In the genomic region with DNA sequence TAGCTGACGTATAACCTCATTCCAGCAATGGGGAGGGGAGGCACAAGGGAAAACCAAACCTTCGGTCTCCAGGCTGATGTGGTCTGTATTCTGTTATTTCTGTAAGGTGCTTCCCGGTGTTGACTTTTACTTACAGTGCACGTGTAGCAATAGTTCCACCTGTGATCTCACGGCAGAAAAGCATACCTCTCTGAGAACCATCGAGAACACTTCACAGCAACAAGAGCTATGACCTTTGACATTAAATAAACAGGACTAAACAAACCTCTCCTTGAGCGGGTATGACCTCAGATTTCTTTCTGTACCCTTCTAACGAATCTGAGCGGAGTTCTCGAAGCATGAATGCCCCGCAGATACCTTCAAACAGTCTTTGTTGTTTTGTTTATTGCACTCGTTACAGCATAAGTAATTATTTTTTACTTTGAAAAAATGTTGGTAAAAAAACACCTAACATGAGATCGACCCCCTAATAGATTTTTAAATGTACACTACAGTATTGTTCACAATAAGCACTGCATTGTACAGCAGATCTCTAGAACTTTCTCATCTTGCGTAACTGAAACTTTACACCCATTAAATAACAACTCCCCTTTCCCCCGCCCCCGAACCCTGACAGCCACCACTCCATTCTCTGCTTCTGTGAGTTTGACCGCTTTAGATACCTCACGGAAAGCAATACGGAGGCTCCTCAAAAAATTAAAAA, we compare ENCODE assay signal across 13 cellular contexts.
"Had no signal": no experiment of that assay in that cellular context is flagged by ENCODE, and none has a peak within 500 bp of the region (broad histone marks: within the 10 kb centered on the region; RNA-seq: fewer than 3 reads in every experiment).

No MANE protein-coding gene starts in this region.

- ATAC-seq: activated CD4-positive, CD25-positive, alpha-beta regulatory T cell treated with anti-CD3 and anti-CD28 coated beads, Interleukin-2, amount 50 U/mL, for 24 hours; activated CD8-positive, alpha-beta T cell treated with anti-CD3 and anti-CD28 coated beads, Interleukin-2, amount 10 ng/mL, durations not matched to agents 7 days and 5 days; heart left ventricle; pancreas had no signal

- H3K9me3 ChIP-seq: heart left ventricle, pancreas had no signal

- H3K27ac ChIP-seq: heart left ventricle, pancreas had no signal

- H3K27ac Mint-ChIP-seq: activated CD8-positive, alpha-beta T cell treated with anti-CD3 and anti-CD28 coated beads, Interleukin-2, amount 10 ng/mL, durations not matched to agents 7 days and 5 days; activated naive CD8-positive, alpha-beta T cell; brain had no signal

- DNase-seq: activated CD8-positive, alpha-beta memory T cell treated with anti-CD3 and anti-CD28 coated beads, Interleukin-2, amount 50 U/mL, for 48 hours; activated CD8-positive, alpha-beta T cell treated with anti-CD3 and anti-CD28 coated beads, Interleukin-2, amount 10 ng/mL, durations not matched to agents 7 days and 5 days; amygdala; cortex of kidney; effector CD8-positive, alpha-beta T cell; heart left ventricle; midbrain; pancreas; trophoblast cell had no signal

- H3K36me3 ChIP-seq: heart left ventricle, pancreas had no signal

- H3K4me3 Mint-ChIP-seq: activated CD8-positive, alpha-beta T cell treated with anti-CD3 and anti-CD28 coated beads, Interleukin-2, amount 10 ng/mL, durations not matched to agents 7 days and 5 days; brain; central memory CD8-positive, alpha-beta T cell had no signal

- H3K27me3 Mint-ChIP-seq: activated naive CD8-positive, alpha-beta T cell; central memory CD8-positive, alpha-beta T cell had no signal

- H3K4me1 ChIP-seq: pancreas had no signal

- H3K4me3 ChIP-seq: heart left ventricle, pancreas had no signal

- H3K36me3 Mint-ChIP-seq: activated naive CD8-positive, alpha-beta T cell; brain had no signal
